ENCODE assay signal across 21 cellular contexts in genomic region chr12:13079440-13079906, GRCh38. TPM values are rescaled to one million over a fixed set of nuclear protein-coding genes. Genes with fewer than 3 reads are reported as not detected.
DNase-seq lines count a peak whose midpoint lies in the region; ATAC-seq, FAIRE-seq and TF ChIP-seq lines count a peak whose summit lies in the region.
"Had no signal": no experiment of that assay in that cellular context is flagged by ENCODE, and none has a peak within 500 bp of the region (broad histone marks: within the 10 kb centered on the region; RNA-seq: fewer than 3 reads in every experiment).

No MANE protein-coding gene starts in this region.

- H3K4me1 Mint-ChIP-seq in endothelial cell (ENCODE audit: unreplicated experiment) (peaks cover 8% of the 10 kb centered on the region), neural progenitor cell (peaks cover 7% of the 10 kb centered on the region)
- H3K4me1 Mint-ChIP-seq: activated CD4-positive, alpha-beta T cell treated with anti-CD3 and anti-CD28 coated beads for 36 hours; IgD-negative memory B cell; immature natural killer cell had no signal

- CTCF ChIA-PET in PC-3 (lab: Charles Lee), result interaction anchor here (0.6 to 1.0 kb wide), 3 partner anchors 14 to 163 kb away, joined by 3 read pairs; no protein-coding TSS in a partner anchor

- H3K36me3 ChIP-seq in PC-3 (ENCODE audit: low read depth, low read length), result no peaks in the 10 kb centered on the region
- no peaks in the 10 kb centered on the region for H3K36me3 ChIP-seq in neural progenitor cell
- H3K36me3 ChIP-seq: breast epithelium, neutrophil, SJSA1 had no signal

- TF ChIP-seq CTCF in PC-3 (conservative IDR thresholded peaks at IDR 0.05; ENCODE audit: low read depth, low read length), result 0 out of 2 replicates have a peak, but pooled peaks have one; percentile 25
- peak; percentile 61 for TF ChIP-seq CTCF in endothelial cell (IDR thresholded peaks at IDR 0.05; ENCODE audit: unreplicated experiment)
- TF ChIP-seq CTCF in neural progenitor cell (IDR thresholded peaks at IDR 0.05), result peak; percentile 58

- H3K27ac ChIP-seq in PC-3 (ENCODE audit: low read length), result no peak overlapping the region
- no peak overlapping the region for H3K27ac ChIP-seq in neural progenitor cell
- H3K27ac ChIP-seq: esophagus muscularis mucosa, neutrophil, Peyer's patch, SJSA1, suprapubic skin had no signal

- H3K4me1 ChIP-seq in PC-3 (ENCODE audit: insufficient read depth, low read length) (peaks cover 6% of the 10 kb centered on the region), neural progenitor cell (peaks cover 4% of the 10 kb centered on the region)
- H3K4me1 ChIP-seq: breast epithelium, esophagus muscularis mucosa, Peyer's patch, suprapubic skin had no signal

- H3K79me2 ChIP-seq in PC-3 (ENCODE audit: low read length) (no peaks in the 10 kb centered on the region), neural progenitor cell (ENCODE audit: low read depth) (no peaks in the 10 kb centered on the region)

- H3K27me3 Mint-ChIP-seq in endothelial cell (ENCODE audit: unreplicated experiment) (no peaks in the 10 kb centered on the region), neural progenitor cell (ENCODE audit: insufficient read depth, low read depth) (peaks cover 3% of the 10 kb centered on the region)
- H3K27me3 Mint-ChIP-seq: activated CD4-positive, alpha-beta T cell treated with anti-CD3 and anti-CD28 coated beads for 36 hours; IgD-negative memory B cell had no signal

- no TSS peak for BruUV-seq in PC-3 (replicated peaks; lab: Mats Ljungman, UMichigan)

- H3K4me2 ChIP-seq in PC-3 (ENCODE audit: low read length), result no peak overlapping the region
- no peak overlapping the region for H3K4me2 ChIP-seq in neural progenitor cell

- H3K9ac ChIP-seq in PC-3 (ENCODE audit: low read length) (no peak overlapping the region), neural progenitor cell (no peak overlapping the region)

- no peaks in the 10 kb centered on the region for H3K9me3 Mint-ChIP-seq in endothelial cell (ENCODE audit: unreplicated experiment)
- peaks cover 6% of the 10 kb centered on the region for H3K9me3 Mint-ChIP-seq in neural progenitor cell
- H3K9me3 Mint-ChIP-seq: activated T-helper 2 cell treated with anti-CD3 and anti-CD28 coated beads, Interferon-gamma antibody, Interleukin-2, Interleukin-4, amounts not matched to agents 10 μg/mL and 5 μg/mL and 100 μg/mL, durations not matched to agents 14 hours and 24 hours and 36 hours; IgD-negative memory B cell; immature natural killer cell had no signal

- FAIRE-seq in HTR-8/SVneo (lab: Jason Lieb, UNC), result no peak

- H3K27me3 ChIP-seq in PC-3 (ENCODE audit: low read length) (no peaks in the 10 kb centered on the region), neural progenitor cell (no peaks in the 10 kb centered on the region)
- H3K27me3 ChIP-seq: breast epithelium, esophagus muscularis mucosa, neutrophil, Peyer's patch, SJSA1, suprapubic skin had no signal

- DNase-seq in DMS53 treated with DMSO at 0.1 percent for 48 hours (lab: John Stamatoyannopoulos, UW; ENCODE audit: unreplicated experiment) (peak; percentile 80), PC-3 (peak; percentile 30), endothelial cell (ENCODE audit: low spot score) (no peak), neural progenitor cell (ENCODE audit: low spot score) (peak; percentile 58), OCI-M1 (lab: John Stamatoyannopoulos, UW) (no peak), HTR-8/SVneo (ENCODE audit: insufficient read length, low spot score) (no peak)
- no peak for DNase-seq in activated CD4-positive, CD25-positive, alpha-beta regulatory T cell treated with anti-CD3 and anti-CD28 coated beads, Interleukin-2, amount 50 U/mL, for 72 hours
- DNase-seq: activated CD4-positive, alpha-beta T cell treated with anti-CD3 and anti-CD28 coated beads for 36 hours; Calu3; immature natural killer cell; left ventricle myocardium superior; NCI-H1694; Peyer's patch had no signal

- intact Hi-C loops in PC-3 (cut with micrococcal nuclease), result no loop called here

- H3K27ac Mint-ChIP-seq in endothelial cell (ENCODE audit: unreplicated experiment) (peak overlapping the region; percentile 85), neural progenitor cell (peak overlapping the region; percentile 46)
- H3K27ac Mint-ChIP-seq: activated CD4-positive, alpha-beta T cell treated with anti-CD3 and anti-CD28 coated beads for 36 hours; activated T-helper 2 cell treated with anti-CD3 and anti-CD28 coated beads, Interferon-gamma antibody, Interleukin-2, Interleukin-4, amounts not matched to agents 10 μg/mL and 5 μg/mL and 100 μg/mL, durations not matched to agents 14 hours and 24 hours and 36 hours; IgD-negative memory B cell; immature natural killer cell had no signal

- H2AFZ ChIP-seq in PC-3 (ENCODE audit: low read length), result no peak overlapping the region
- no peak overlapping the region for H2AFZ ChIP-seq in neural progenitor cell (replicated peaks)

- no peak overlapping the region for H3K4me3 ChIP-seq in PC-3 (ENCODE audit: low read length)
- H3K4me3 ChIP-seq in neural progenitor cell, result no peak overlapping the region
- H3K4me3 ChIP-seq: breast epithelium, esophagus muscularis mucosa, Peyer's patch, SJSA1, suprapubic skin had no signal

- H3K9me3 ChIP-seq in PC-3 (ENCODE audit: low read length), result no peaks in the 10 kb centered on the region
- no peaks in the 10 kb centered on the region for H3K9me3 ChIP-seq in neural progenitor cell (ENCODE audit: low read depth)
- H3K9me3 ChIP-seq: breast epithelium, esophagus muscularis mucosa, neutrophil, Peyer's patch, suprapubic skin had no signal

- H4K20me1 ChIP-seq in PC-3 (ENCODE audit: low read length) (no peaks in the 10 kb centered on the region), neural progenitor cell (ENCODE audit: low read depth) (no peaks in the 10 kb centered on the region)

- POLR2A ChIA-PET in PC-3 (lab: Charles Lee; ENCODE audit: unreplicated experiment), result interaction anchor here (0.5 kb wide), 1 partner anchor 117 kb away, joined by 7 read pairs; the partner anchor contains the start of gene EMP1

- H3K4me3 Mint-ChIP-seq in endothelial cell (ENCODE audit: unreplicated experiment), result peak overlapping the region; percentile 51
- H3K4me3 Mint-ChIP-seq in neural progenitor cell, result no peak overlapping the region
- H3K4me3 Mint-ChIP-seq: activated CD4-positive, alpha-beta T cell treated with anti-CD3 and anti-CD28 coated beads for 36 hours; immature natural killer cell had no signal

- peaks cover 53% of the 10 kb centered on the region for H3K36me3 Mint-ChIP-seq in endothelial cell (ENCODE audit: low read depth, unreplicated experiment)
- H3K36me3 Mint-ChIP-seq in neural progenitor cell, result peaks cover 49% of the 10 kb centered on the region

- H3F3A ChIP-seq in PC-3 (ENCODE audit: low read length, unreplicated experiment), result no peaks in the 10 kb centered on the region
- H3F3A ChIP-seq in neural progenitor cell (ENCODE audit: low read depth), result no peaks in the 10 kb centered on the region

- peak; percentile 76 for ATAC-seq in PC-3
- ATAC-seq: activated CD4-positive, alpha-beta T cell treated with anti-CD3 and anti-CD28 coated beads for 36 hours; left ventricle myocardium superior had no signal

- H3K9me2 ChIP-seq in PC-3 (replicated peaks; ENCODE audit: low read length), result no peaks in the 10 kb centered on the region

RNA-seq across cellular contexts. Expression of gene GSG1, which starts 24.0 kb away (rescaled TPM):
- total RNA-seq in PC-3 (2014; rRNA removed) (0.77 TPM in 1 of 2 replicates, not detected in the other), endothelial cell (ENCODE audit: unreplicated experiment) (0.46 TPM), neural progenitor cell (ENCODE audit: low replicate concordance) (not detected in 2 replicates)
- total RNA-seq: activated CD4-positive, alpha-beta T cell treated with anti-CD3 and anti-CD28 coated beads for 36 hours; activated T-helper 2 cell treated with anti-CD3 and anti-CD28 coated beads, Interferon-gamma antibody, Interleukin-2, Interleukin-4, amounts not matched to agents 10 μg/mL and 5 μg/mL and 100 μg/mL, durations not matched to agents 14 hours and 24 hours and 36 hours; breast epithelium; Calu3; esophagus muscularis mucosa; left ventricle myocardium superior; suprapubic skin; T-helper 2 cell treated with Interferon-gamma antibody and Interleukin-4, amounts not matched to agents 100 ng/mL and 5 ng/mL, for 36 hours had no signal

RNA-seq across cellular contexts. Expression of gene FAM234B, which starts 35.3 kb away (rescaled TPM):
- total RNA-seq in PC-3 (2014; rRNA removed) (3.1 and 3.3 TPM in 2 replicates), endothelial cell (ENCODE audit: unreplicated experiment) (36.3 TPM), neural progenitor cell (ENCODE audit: low replicate concordance) (20.8 and 23.1 TPM in 2 replicates)

Comparison
In these comparisons a context has a peak if more than half of its experiments do, and no peak if none do; other contexts are left out.
1. DNase-seq: peak in DMS53 treated with DMSO at 0.1 percent for 48 hours (single experiment), PC-3 (single experiment) and neural progenitor cell (single experiment); none in endothelial cell (single experiment), OCI-M1 (single experiment), HTR-8/SVneo (single experiment) and activated CD4-positive, CD25-positive, alpha-beta regulatory T cell treated with anti-CD3 and anti-CD28 coated beads, Interleukin-2, amount 50 U/mL, for 72 hours (single experiment).
2. Peak in every context shown above with its lines, with median percentiles within 50 percentile points of each other: CTCF ChIP-seq.